Comparison of ENCODE assay signal across 9 cellular contexts in the genomic region with DNA sequence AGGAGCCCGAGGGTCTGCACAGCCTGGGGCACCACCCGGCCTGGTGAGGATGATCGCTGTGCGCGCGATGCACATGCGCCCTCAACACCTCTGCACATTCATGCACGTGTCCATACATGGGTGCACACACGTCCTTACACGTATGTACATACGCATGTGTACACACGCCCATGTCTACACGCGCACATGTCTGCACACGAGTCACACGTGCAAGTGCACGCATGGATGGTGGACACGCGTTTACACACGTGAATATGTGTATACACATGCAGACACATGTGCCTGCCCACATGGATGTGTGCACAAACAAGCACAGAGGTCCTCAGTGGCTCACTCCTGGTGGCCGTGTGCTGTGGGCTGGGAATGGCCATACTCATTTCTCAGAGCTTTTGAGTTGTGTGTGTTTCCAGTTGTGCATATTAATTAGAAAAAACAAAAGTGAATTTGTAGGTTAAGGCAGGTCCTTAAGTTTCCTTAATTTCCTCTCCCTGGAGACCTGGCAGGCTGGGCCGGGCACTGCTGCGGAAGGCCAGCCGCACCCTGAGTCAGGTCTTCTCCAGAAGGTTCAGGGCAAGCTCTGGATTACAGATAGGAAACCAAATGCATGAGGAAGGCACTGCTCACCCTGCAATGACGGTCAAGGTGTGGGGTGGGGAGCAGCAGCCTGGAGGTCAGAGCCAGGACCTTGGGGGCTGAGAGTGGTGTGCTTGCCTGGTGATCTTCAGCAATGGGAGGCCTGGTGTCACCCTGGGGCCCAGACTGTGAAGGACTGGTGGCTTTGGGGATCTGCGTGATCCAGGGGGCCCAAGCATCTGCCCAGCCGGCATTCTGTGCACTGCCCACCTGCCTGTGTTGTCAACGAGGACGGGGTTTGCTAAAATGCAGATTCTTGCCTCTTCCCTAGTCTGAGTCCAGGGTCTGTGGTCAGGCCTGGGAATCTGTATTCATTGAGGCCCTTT. TPM values are rescaled to one million over a fixed set of nuclear protein-coding genes. Genes with fewer than 3 reads are reported as not detected.
DNase-seq lines count a peak whose midpoint lies in the region; ATAC-seq and TF ChIP-seq lines count a peak whose summit lies in the region.
"Had no signal": no experiment of that assay in that cellular context is flagged by ENCODE, and none has a peak within 500 bp of the region (broad histone marks: within the 10 kb centered on the region; RNA-seq: fewer than 3 reads in every experiment).

No MANE protein-coding gene starts in this region.

- CTCF ChIA-PET in activated CD8-positive, alpha-beta memory T cell treated with anti-CD3 and anti-CD28 coated beads, Interleukin-2, amount 10 ng/mL, durations not matched to agents 7 days and 5 days (lab: Charles Lee): interaction anchor here (2.6 to 3.6 kb wide), 2 partner anchors 100 to 277 kb away, joined by 8 to 21 read pairs; no protein-coding TSS in a partner anchor
- CTCF ChIA-PET in GM10248 (lab: Yijun Ruan, JAX): interaction anchor here (1.0 to 1.5 kb wide), 2 partner anchors 10 to 284 kb away, joined by 4 to 5 read pairs; no protein-coding TSS in a partner anchor

- POLR2A ChIA-PET in GM10248 (lab: Yijun Ruan, JAX): no interaction called here

- no peak overlapping the region for H3K4me3 ChIP-seq in fibroblast of villous mesenchyme (ENCODE audit: low read depth, low read length)

- H3K27ac Mint-ChIP-seq in activated CD8-positive, alpha-beta memory T cell treated with anti-CD3 and anti-CD28 coated beads, Interleukin-2, amount 10 ng/mL, durations not matched to agents 7 days and 5 days: no peak overlapping the region
- H3K27ac Mint-ChIP-seq: dendritic cell treated with granulocyte-macrophage colony-stimulating factor and Interleukin-4, amounts not matched to agents 40 ng/mL and 50 ng/mL, for 4 days had no signal

- H3K27me3 Mint-ChIP-seq in activated CD8-positive, alpha-beta memory T cell treated with anti-CD3 and anti-CD28 coated beads, Interleukin-2, amount 10 ng/mL, durations not matched to agents 7 days and 5 days: no peaks in the 10 kb centered on the region

- TF ChIP-seq CTCF in fibroblast of villous mesenchyme (IDR thresholded peaks at IDR 0.05; ENCODE audit: insufficient read depth, low read depth, low read length): no peak
- TF ChIP-seq CTCF in GM10248 (IDR thresholded peaks at IDR 0.05; ENCODE audit: control extremely low read depth, extremely low read depth, low read depth, missing control alignments): no peak

- peak; percentile 39 for DNase-seq in HT1080 (ENCODE audit: low read depth)
- DNase-seq in activated CD8-positive, alpha-beta memory T cell treated with anti-CD3 and anti-CD28 coated beads, Interleukin-2, amount 10 ng/mL, durations not matched to agents 7 days and 5 days: peak; percentile 70
- DNase-seq in fibroblast of villous mesenchyme (ENCODE audit: low read depth): peak; percentile 18
- peak; percentile 19 to 43 for DNase-seq in stimulated activated CD4-positive, alpha-beta T cell treated with anti-CD3 and anti-CD28 coated beads, Interleukin-2, amount 100 ng/mL, for 48 hours
- no peak for DNase-seq in medulla oblongata (ENCODE audit: extremely low spot score)
- no peak for DNase-seq in GM10248 (ENCODE audit: extremely low spot score)
- DNase-seq in NCI-H446 treated with DMSO at 0.1 percent for 48 hours (lab: John Stamatoyannopoulos, UW): no peak

- peaks cover 5% of the 10 kb centered on the region for H3K36me3 Mint-ChIP-seq in activated CD8-positive, alpha-beta memory T cell treated with anti-CD3 and anti-CD28 coated beads, Interleukin-2, amount 10 ng/mL, durations not matched to agents 7 days and 5 days

- H3K4me3 Mint-ChIP-seq in activated CD8-positive, alpha-beta memory T cell treated with anti-CD3 and anti-CD28 coated beads, Interleukin-2, amount 10 ng/mL, durations not matched to agents 7 days and 5 days: peak overlapping the region; percentile 25
- H3K4me3 Mint-ChIP-seq: dendritic cell treated with granulocyte-macrophage colony-stimulating factor and Interleukin-4, amounts not matched to agents 40 ng/mL and 50 ng/mL, for 4 days had no signal

- no peaks in the 10 kb centered on the region for H3K9me3 Mint-ChIP-seq in activated CD8-positive, alpha-beta memory T cell treated with anti-CD3 and anti-CD28 coated beads, Interleukin-2, amount 10 ng/mL, durations not matched to agents 7 days and 5 days (ENCODE audit: low read depth)

- no peak for ATAC-seq in activated CD8-positive, alpha-beta memory T cell treated with anti-CD3 and anti-CD28 coated beads, Interleukin-2, amount 10 ng/mL, durations not matched to agents 7 days and 5 days
- no peak for ATAC-seq in HG02642 (IDR thresholded peaks at IDR 0.05; ENCODE audit: poor library complexity, unreplicated experiment)

- H3K4me1 Mint-ChIP-seq in activated CD8-positive, alpha-beta memory T cell treated with anti-CD3 and anti-CD28 coated beads, Interleukin-2, amount 10 ng/mL, durations not matched to agents 7 days and 5 days: peaks cover 20% of the 10 kb centered on the region

RNA-seq across cellular contexts. Expression of a gene that starts 1.3 kb away (rescaled TPM):
- total RNA-seq in HT1080 (2014; rRNA removed; shearing (Covaris generic)): not detected in 2 replicates
- not detected in 2 replicates for polyA plus RNA-seq in HT1080 (2015; cell fraction: cytosol; rRNA removed)
- polyA plus RNA-seq in HT1080 (2015; cell fraction: nucleus; rRNA removed): not detected in 2 replicates
- total RNA-seq in activated CD8-positive, alpha-beta memory T cell treated with anti-CD3 and anti-CD28 coated beads, Interleukin-2, amount 10 ng/mL, durations not matched to agents 7 days and 5 days: 10 to 100 TPM in 1 of 2 experiments, not detected in 1; 46.3 TPM
- not detected in 2 replicates for total RNA-seq in fibroblast of villous mesenchyme

RNA-seq across cellular contexts. Expression of a gene that starts 29.8 kb away (rescaled TPM):
- total RNA-seq in HT1080 (2014; rRNA removed; shearing (Covaris generic)): 39.7 and 44.4 TPM in 2 replicates
- polyA plus RNA-seq in HT1080 (2015; cell fraction: cytosol; rRNA removed): 52.3 and 54.6 TPM in 2 replicates
- 55.0 and 60.2 TPM in 2 replicates for polyA plus RNA-seq in HT1080 (2015; cell fraction: nucleus; rRNA removed)
- 10 to 100 TPM; 41.2 to 47.0 TPM for total RNA-seq in activated CD8-positive, alpha-beta memory T cell treated with anti-CD3 and anti-CD28 coated beads, Interleukin-2, amount 10 ng/mL, durations not matched to agents 7 days and 5 days
- 19.3 and 22.0 TPM in 2 replicates for total RNA-seq in fibroblast of villous mesenchyme

Comparison
In these comparisons a context has a peak if more than half of its experiments do, and no peak if none do; other contexts are left out.
1. DNase-seq: peak in HT1080 (single experiment), activated CD8-positive, alpha-beta memory T cell treated with anti-CD3 and anti-CD28 coated beads, Interleukin-2, amount 10 ng/mL, durations not matched to agents 7 days and 5 days (single experiment), fibroblast of villous mesenchyme (single experiment) and stimulated activated CD4-positive, alpha-beta T cell treated with anti-CD3 and anti-CD28 coated beads, Interleukin-2, amount 100 ng/mL, for 48 hours (2 of 2); none in medulla oblongata (single experiment), GM10248 (single experiment) and NCI-H446 treated with DMSO at 0.1 percent for 48 hours (single experiment).